In the genomic region with DNA sequence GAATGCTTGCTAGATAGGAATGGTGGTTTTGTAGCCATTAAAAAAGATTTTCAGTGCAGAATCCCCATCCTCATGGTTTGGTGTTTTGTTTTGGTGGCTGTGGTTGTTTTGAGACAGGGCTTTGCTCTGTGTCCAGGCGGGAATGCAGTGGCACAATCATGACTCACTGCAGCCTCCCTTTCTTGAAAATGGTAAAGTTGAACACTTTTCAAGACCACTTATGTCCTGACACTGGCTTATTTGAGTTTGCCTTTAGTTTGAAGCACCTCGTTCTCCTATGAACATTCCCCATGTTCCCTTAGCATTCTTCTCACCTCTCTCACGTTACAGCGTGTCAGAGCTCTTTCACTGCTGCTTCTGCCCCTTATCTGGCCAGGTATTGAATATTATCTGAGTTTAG, we compare ENCODE assay signal across 1 cellular context.
A peak's percentile ranks its signal among the peaks of the same experiment; 100 is the strongest.
TF ChIP-seq lines count a peak whose summit lies in the region.

No MANE protein-coding gene starts in this region.

TF ChIP-seq in K562, 482 proteins besides CTCF, POLR2A, EP300 and RAD21 (continued from another document):
- TF ChIP-seq, protein P1, sequence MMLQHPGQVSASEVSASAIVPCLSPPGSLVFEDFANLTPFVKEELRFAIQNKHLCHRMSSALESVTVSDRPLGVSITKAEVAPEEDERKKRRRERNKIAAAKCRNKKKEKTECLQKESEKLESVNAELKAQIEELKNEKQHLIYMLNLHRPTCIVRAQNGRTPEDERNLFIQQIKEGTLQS (IDR thresholded peaks at IDR 0.05), result 0 out of 2 replicates have a peak, but pooled peaks have one; percentile 18
- TF ChIP-seq, protein P1 (CRISPR knock-in tag; conservative IDR thresholded peaks at IDR 0.05), result no peak
- TF ChIP-seq ZNF609 (CRISPR knock-in tag; IDR thresholded peaks at IDR 0.05; ENCODE audit: borderline replicate concordance), result no peak
TF ChIP-seq in K562: peak in this region for 3.
